12 cellular contexts compared by ENCODE assay signal in the genomic region with DNA sequence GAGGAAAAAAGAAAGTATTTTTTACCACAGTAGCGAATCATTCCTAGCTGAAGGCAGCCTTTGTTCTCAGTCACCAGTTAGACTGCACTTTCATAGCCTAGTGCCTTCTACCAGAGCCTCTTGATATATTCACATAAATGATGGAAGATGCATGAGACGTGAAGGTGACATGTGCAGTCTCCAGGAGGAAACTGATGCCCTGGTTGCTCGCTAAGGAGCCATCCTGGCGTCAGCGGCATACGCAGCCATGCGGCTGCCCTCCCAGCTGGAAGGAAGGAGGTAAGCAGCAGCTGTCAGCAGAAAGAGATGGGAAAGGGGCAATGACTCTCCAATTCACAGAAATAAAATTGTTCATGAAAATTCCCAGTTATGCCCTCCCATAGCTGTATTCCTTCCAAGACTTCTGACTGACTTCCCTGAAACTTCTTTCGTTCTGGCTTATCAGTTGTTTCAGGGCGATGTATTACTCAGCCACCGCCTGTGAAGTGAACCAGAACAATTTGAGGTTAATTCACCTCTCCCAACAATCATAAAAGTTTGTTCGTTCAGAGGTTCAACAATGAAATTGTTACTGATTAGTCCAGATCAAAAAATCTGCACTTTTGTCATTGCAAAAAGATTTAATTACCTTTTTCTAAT.
DNase-seq lines count a peak whose midpoint lies in the region; ATAC-seq, FAIRE-seq and TF ChIP-seq lines count a peak whose summit lies in the region.
"Had no signal": no experiment of that assay in that cellular context is flagged by ENCODE, and none has a peak within 500 bp of the region (broad histone marks: within the 10 kb centered on the region; RNA-seq: fewer than 3 reads in every experiment).

No MANE protein-coding gene starts in this region.

- H3K27me3 ChIP-seq in SJCRH30 (no peaks in the 10 kb centered on the region), pancreas (no peaks in the 10 kb centered on the region)
- H3K27me3 ChIP-seq: vagina had no signal

- ATAC-seq in pancreas, result peak in 3 of 4 donors; percentile 19 to 54 (median 25)

- FAIRE-seq in pancreas (lab: Jason Lieb, UNC), result no peak

- intact Hi-C loops in pancreas (cut with DNase I), result no loop called here

- TF ChIP-seq CTCF in fibroblast of villous mesenchyme (IDR thresholded peaks at IDR 0.05; ENCODE audit: insufficient read depth, low read depth, low read length), result no peak
- TF ChIP-seq CTCF in pancreas (IDR thresholded peaks at IDR 0.05), result no peak

- no peaks in the 10 kb centered on the region for H3K36me3 ChIP-seq in SJCRH30
- H3K36me3 ChIP-seq in pancreas, result no peaks in the 10 kb centered on the region
- H3K36me3 ChIP-seq: vagina had no signal

- peak overlapping the region; percentile 78 for H3K27ac ChIP-seq in SJCRH30
- H3K27ac ChIP-seq in pancreas, result peak overlapping the region in 1 of 4 donors; percentile 50
- H3K27ac ChIP-seq: KMS-11, vagina had no signal

- WGBS in pancreas, 2 donors, result 42 to 44% methylated on average over 11 of the region's 11 CpGs

- DNase-seq in COLO829 (ENCODE audit: low spot score), result peak; percentile 48
- peak; percentile 42 to 61 for DNase-seq in SJCRH30
- peak; percentile 40 for DNase-seq in fibroblast of villous mesenchyme (ENCODE audit: low read depth)
- DNase-seq in pancreas, result no peak
- DNase-seq in NAMALWA (ENCODE audit: low spot score), result no peak
- no peak for DNase-seq in HuH-7.5 (ENCODE audit: low spot score)
- no peak for DNase-seq in stimulated activated naive CD4-positive, alpha-beta T cell (lab: John Stamatoyannopoulos, UW)
- no peak for DNase-seq in NCI-H82 (lab: John Stamatoyannopoulos, UW)
- DNase-seq: activated CD4-positive, alpha-beta T cell treated with anti-CD3 and anti-CD28 coated beads, Interleukin-2, amount 50 U/mL, for 48 hours; central memory CD4-positive, alpha-beta T cell had no signal

- H3K9me3 ChIP-seq in SJCRH30 (replicated peaks) (no peaks in the 10 kb centered on the region), pancreas (no peaks in the 10 kb centered on the region)
- H3K9me3 ChIP-seq: vagina had no signal

- peak overlapping the region; percentile 56 for H3K4me3 ChIP-seq in SJCRH30
- H3K4me3 ChIP-seq in fibroblast of villous mesenchyme (ENCODE audit: low read depth, low read length), result peak overlapping the region; percentile 32
- peak overlapping the region in 1 of 4 donors; percentile 14 for H3K4me3 ChIP-seq in pancreas
- H3K4me3 ChIP-seq: vagina had no signal

- H3K4me1 ChIP-seq in SJCRH30 (peaks cover 21% of the 10 kb centered on the region), pancreas (peaks cover 0 to 3% (median 0%) of the 10 kb centered on the region in 3 donors)

Comparison
In these comparisons a context has a peak if more than half of its experiments do, and no peak if none do; other contexts are left out.
1. DNase-seq: peak in COLO829 (single experiment), SJCRH30 (2 of 2) and fibroblast of villous mesenchyme (single experiment); none in pancreas (0 of 6), NAMALWA (single experiment), HuH-7.5 (single experiment), stimulated activated naive CD4-positive, alpha-beta T cell (0 of 6) and NCI-H82 (single experiment).